Comparison of ENCODE assay signal across 22 cellular contexts in genomic region chr18:45061359-45061758, GRCh38.
"Had no signal": no experiment of that assay in that cellular context is flagged by ENCODE, and none has a peak within 500 bp of the region (broad histone marks: within the 10 kb centered on the region; RNA-seq: fewer than 3 reads in every experiment).

No MANE protein-coding gene starts in this region.

- ATAC-seq: activated CD8-positive, alpha-beta T cell treated with anti-CD3 and anti-CD28 coated beads for 36 hours; activated T-cell treated with anti-CD3 and anti-CD28 coated beads, Interleukin-2, amount 50 U/mL, for 72 hours; activated T-helper 17 cell treated with anti-CD3 and anti-CD28 coated beads, Interleukin-2, amount 50 U/mL, for 72 hours; Panc1 had no signal

- H3K27me3 Mint-ChIP-seq: activated CD4-positive, alpha-beta T cell treated with anti-CD3 and anti-CD28 coated beads, Interleukin-2, amount 10 ng/mL, durations not matched to agents 24 days and 14 days; activated CD8-positive, alpha-beta T cell treated with anti-CD3 and anti-CD28 coated beads for 36 hours; activated naive CD4-positive, alpha-beta T cell treated with anti-CD3 and anti-CD28 coated beads, Interleukin-2, amount 50 U/mL, for 24 hours had no signal

- H3K27ac Mint-ChIP-seq: activated CD4-positive, alpha-beta T cell treated with anti-CD3 and anti-CD28 coated beads, Interleukin-2, amount 10 ng/mL, durations not matched to agents 24 days and 14 days; activated CD8-positive, alpha-beta T cell treated with anti-CD3 and anti-CD28 coated beads for 36 hours; activated naive CD4-positive, alpha-beta T cell treated with anti-CD3 and anti-CD28 coated beads, Interleukin-2, amount 50 U/mL, for 24 hours; activated naive CD8-positive, alpha-beta T cell treated with anti-CD3 and anti-CD28 coated beads, Interleukin-2, amount 10 ng/mL, durations not matched to agents 7 days and 5 days; activated T-cell treated with anti-CD3 and anti-CD28 coated beads, Interleukin-2, amount 50 U/mL, for 72 hours; activated T-helper 17 cell treated with anti-CD3 and anti-CD28 coated beads, Interleukin-2, amount 50 U/mL, for 72 hours; T-helper 1 cell treated with Interleukin-12 subunit alpha and Interleukin-12 subunit beta and Interleukin-4 antibody, amounts not matched to agents 30 μg/mL and 1 μg/mL, for 36 hours; T-helper 2 cell treated with Interferon-gamma antibody and Interleukin-4, amounts not matched to agents 5 μg/mL and 100 μg/mL, for 36 hours had no signal

- H3K4me1 Mint-ChIP-seq: activated CD4-positive, alpha-beta T cell treated with anti-CD3 and anti-CD28 coated beads, Interleukin-2, amount 10 ng/mL, durations not matched to agents 24 days and 14 days; activated naive CD4-positive, alpha-beta T cell treated with anti-CD3 and anti-CD28 coated beads, Interleukin-2, amount 50 U/mL, for 24 hours; activated naive CD8-positive, alpha-beta T cell treated with anti-CD3 and anti-CD28 coated beads, Interleukin-2, amount 10 ng/mL, durations not matched to agents 7 days and 5 days; activated T-helper 17 cell treated with anti-CD3 and anti-CD28 coated beads, Interleukin-2, amount 50 U/mL, for 72 hours had no signal

- H3K36me3 Mint-ChIP-seq: activated naive CD4-positive, alpha-beta T cell treated with anti-CD3 and anti-CD28 coated beads, Interleukin-2, amount 50 U/mL, for 24 hours; activated naive CD8-positive, alpha-beta T cell treated with anti-CD3 and anti-CD28 coated beads, Interleukin-2, amount 10 ng/mL, durations not matched to agents 7 days and 5 days had no signal

- H3K4me3 Mint-ChIP-seq: activated CD4-positive, alpha-beta T cell treated with anti-CD3 and anti-CD28 coated beads, Interleukin-2, amount 10 ng/mL, durations not matched to agents 24 days and 14 days; activated CD8-positive, alpha-beta T cell treated with anti-CD3 and anti-CD28 coated beads for 36 hours; activated naive CD4-positive, alpha-beta T cell treated with anti-CD3 and anti-CD28 coated beads, Interleukin-2, amount 50 U/mL, for 24 hours; activated naive CD8-positive, alpha-beta T cell treated with anti-CD3 and anti-CD28 coated beads, Interleukin-2, amount 10 ng/mL, durations not matched to agents 7 days and 5 days; activated T-cell treated with anti-CD3 and anti-CD28 coated beads, Interleukin-2, amount 50 U/mL, for 72 hours; activated T-helper 17 cell treated with anti-CD3 and anti-CD28 coated beads, Interleukin-2, amount 50 U/mL, for 72 hours; T-helper 1 cell treated with Interleukin-12 subunit alpha and Interleukin-12 subunit beta and Interleukin-4 antibody, amounts not matched to agents 30 μg/mL and 1 μg/mL, for 36 hours; T-helper 2 cell treated with Interferon-gamma antibody and Interleukin-4, amounts not matched to agents 5 μg/mL and 100 μg/mL, for 36 hours had no signal

- DNase-seq: activated CD4-positive, alpha-beta T cell treated with anti-CD3 and anti-CD28 coated beads, Interleukin-2, amount 10 ng/mL, durations not matched to agents 24 days and 14 days; activated CD4-positive, alpha-beta T cell treated with anti-CD3 and anti-CD28 coated beads, Interleukin-2, amount 50 U/mL, for 4 hours; activated CD8-positive, alpha-beta T cell treated with anti-CD3 and anti-CD28 coated beads for 36 hours; activated effector memory CD4-positive, alpha-beta T cell treated with anti-CD3 and anti-CD28 coated beads, Interleukin-2, amount 50 U/mL, for 16 hours; activated naive CD4-positive, alpha-beta T cell treated with Interleukin-2 at 50 U/mL for 16 hours; activated naive CD8-positive, alpha-beta T cell treated with anti-CD3 and anti-CD28 coated beads, Interleukin-2, amount 10 ng/mL, durations not matched to agents 7 days and 5 days; activated T-cell treated with anti-CD3 and anti-CD28 coated beads, Interleukin-2, amount 50 U/mL, for 1 hour; activated T-cell treated with anti-CD3 and anti-CD28 coated beads, Interleukin-2, amount 50 U/mL, for 72 hours; amygdala; NCI-H1105; NCI-H1417 treated with DMSO at 0.1 percent for 48 hours; NCI-H1930; NCI-H2081 treated with DMSO at 0.1 percent for 48 hours; NCI-H345; NCI-H524 treated with DMSO at 0.1 percent for 48 hours; SHP77 treated with DMSO at 0.1 percent for 48 hours; SK-N-SH had no signal

- H3K9me3 Mint-ChIP-seq: activated CD4-positive, alpha-beta T cell treated with anti-CD3 and anti-CD28 coated beads, Interleukin-2, amount 10 ng/mL, durations not matched to agents 24 days and 14 days; activated naive CD4-positive, alpha-beta T cell treated with anti-CD3 and anti-CD28 coated beads, Interleukin-2, amount 50 U/mL, for 24 hours; activated T-helper 17 cell treated with anti-CD3 and anti-CD28 coated beads, Interleukin-2, amount 50 U/mL, for 72 hours; T-helper 1 cell treated with Interleukin-12 subunit alpha and Interleukin-12 subunit beta and Interleukin-4 antibody, amounts not matched to agents 30 μg/mL and 1 μg/mL, for 36 hours; T-helper 2 cell treated with Interferon-gamma antibody and Interleukin-4, amounts not matched to agents 5 μg/mL and 100 μg/mL, for 36 hours had no signal
